In the genomic region with DNA sequence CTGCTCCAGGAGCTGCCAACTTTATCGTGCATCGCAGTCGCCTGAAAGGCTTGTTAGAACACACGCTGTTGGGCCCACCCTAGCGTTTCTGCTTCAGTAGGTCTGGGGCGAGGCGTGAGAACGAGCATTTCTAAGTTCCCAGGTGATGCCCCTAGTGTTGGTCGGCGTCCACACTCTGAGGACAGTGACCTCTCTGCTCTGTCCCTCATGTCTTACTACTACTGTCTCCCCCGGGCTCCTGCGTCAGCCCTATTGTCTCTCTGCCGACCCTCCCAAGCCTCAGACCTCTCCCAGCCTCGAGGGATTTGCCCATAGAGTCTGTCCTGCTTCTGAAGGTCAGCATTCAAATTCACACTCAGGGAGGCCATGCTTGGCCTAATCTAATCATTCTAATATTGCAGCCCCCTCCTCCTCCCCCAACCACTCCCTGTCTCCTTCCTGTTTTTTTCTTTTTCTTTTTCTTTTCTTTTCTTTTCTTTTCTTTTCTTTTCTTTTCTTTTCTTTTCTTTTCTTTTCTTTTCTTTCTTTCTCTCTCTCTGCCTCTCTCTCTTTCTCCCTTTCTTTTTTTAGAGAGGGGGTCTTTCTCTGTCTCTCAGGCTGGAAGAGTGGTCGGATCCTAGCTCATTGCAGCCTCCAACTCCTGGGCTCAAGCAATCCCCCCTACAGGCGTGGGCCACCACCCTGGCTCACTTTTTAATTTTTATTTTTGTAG, we compare ENCODE assay signal across 1 cellular context.
TF ChIP-seq lines count a peak whose summit lies in the region.

No MANE protein-coding gene starts in this region.

TF ChIP-seq in HepG2, 621 proteins besides CTCF, POLR2A, EP300 and RAD21 (continued from another document and continues in another):
- TF ChIP-seq, protein P1, sequence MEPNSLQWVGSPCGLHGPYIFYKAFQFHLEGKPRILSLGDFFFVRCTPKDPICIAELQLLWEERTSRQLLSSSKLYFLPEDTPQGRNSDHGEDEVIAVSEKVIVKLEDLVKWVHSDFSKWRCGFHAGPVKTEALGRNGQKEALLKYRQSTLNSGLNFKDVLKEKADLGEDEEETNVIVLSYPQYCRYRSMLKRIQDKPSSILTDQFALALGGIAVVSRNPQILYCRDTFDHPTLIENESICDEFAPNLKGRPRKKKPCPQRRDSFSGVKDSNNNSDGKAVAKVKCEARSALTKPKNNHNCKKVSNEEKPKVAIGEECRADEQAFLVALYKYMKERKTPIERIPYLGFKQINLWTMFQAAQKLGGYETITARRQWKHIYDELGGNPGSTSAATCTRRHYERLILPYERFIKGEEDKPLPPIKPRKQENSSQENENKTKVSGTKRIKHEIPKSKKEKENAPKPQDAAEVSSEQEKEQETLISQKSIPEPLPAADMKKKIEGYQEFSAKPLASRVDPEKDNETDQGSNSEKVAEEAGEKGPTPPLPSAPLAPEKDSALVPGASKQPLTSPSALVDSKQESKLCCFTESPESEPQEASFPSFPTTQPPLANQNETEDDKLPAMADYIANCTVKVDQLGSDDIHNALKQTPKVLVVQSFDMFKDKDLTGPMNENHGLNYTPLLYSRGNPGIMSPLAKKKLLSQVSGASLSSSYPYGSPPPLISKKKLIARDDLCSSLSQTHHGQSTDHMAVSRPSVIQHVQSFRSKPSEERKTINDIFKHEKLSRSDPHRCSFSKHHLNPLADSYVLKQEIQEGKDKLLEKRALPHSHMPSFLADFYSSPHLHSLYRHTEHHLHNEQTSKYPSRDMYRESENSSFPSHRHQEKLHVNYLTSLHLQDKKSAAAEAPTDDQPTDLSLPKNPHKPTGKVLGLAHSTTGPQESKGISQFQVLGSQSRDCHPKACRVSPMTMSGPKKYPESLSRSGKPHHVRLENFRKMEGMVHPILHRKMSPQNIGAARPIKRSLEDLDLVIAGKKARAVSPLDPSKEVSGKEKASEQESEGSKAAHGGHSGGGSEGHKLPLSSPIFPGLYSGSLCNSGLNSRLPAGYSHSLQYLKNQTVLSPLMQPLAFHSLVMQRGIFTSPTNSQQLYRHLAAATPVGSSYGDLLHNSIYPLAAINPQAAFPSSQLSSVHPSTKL (CRISPR knock-in tag; IDR thresholded peaks at IDR 0.05): peak; percentile 63
- TF ChIP-seq ELF4 (CRISPR knock-in tag; IDR thresholded peaks at IDR 0.05; ENCODE audit: borderline replicate concordance) (no peak), ZNF3 (CRISPR knock-in tag; IDR thresholded peaks at IDR 0.05) (no peak), PCBP2 (optimal IDR thresholded peaks at IDR 0.05; ENCODE audit: low read depth, low read length, poor library complexity, severe bottlenecking) (peak; percentile 73), ZNF205 (CRISPR knock-in tag; IDR thresholded peaks at IDR 0.05) (0 out of 2 replicates have a peak, but pooled peaks have one; percentile 39), ZFP62 (CRISPR knock-in tag; IDR thresholded peaks at IDR 0.05) (no peak), PAF1 (CRISPR knock-in tag; IDR thresholded peaks at IDR 0.05) (no peak), NFE2L2 (IDR thresholded peaks at IDR 0.05; ENCODE audit: low read length) (no peak), ZBTB7B (CRISPR knock-in tag; IDR thresholded peaks at IDR 0.05) (peak; percentile 25), ZNF530 (CRISPR knock-in tag; IDR thresholded peaks at IDR 0.05; ENCODE audit: low read depth) (no peak), TERF1 (CRISPR knock-in tag; IDR thresholded peaks at IDR 0.05) (no peak), MXD3 (CRISPR knock-in tag; IDR thresholded peaks at IDR 0.05) (no peak), ZNF75D (CRISPR knock-in tag; IDR thresholded peaks at IDR 0.05; ENCODE audit: borderline replicate concordance) (no peak), SNRNP70 (IDR thresholded peaks at IDR 0.05; ENCODE audit: low read depth, low read length) (no peak), ZNF552 (CRISPR knock-in tag; IDR thresholded peaks at IDR 0.05; ENCODE audit: borderline replicate concordance) (peak; percentile 6; the same call in 1 of the 2 replicates), YY1 (IDR thresholded peaks at IDR 0.05; ENCODE audit: insufficient read depth, insufficient replicate concordance, low read depth, low read length) (peak; percentile 69), ZNF432 (CRISPR knock-in tag; IDR thresholded peaks at IDR 0.05; ENCODE audit: borderline replicate concordance) (no peak), TMF1 (CRISPR knock-in tag; IDR thresholded peaks at IDR 0.05; ENCODE audit: low read depth) (no peak), CCDC6 (CRISPR knock-in tag; IDR thresholded peaks at IDR 0.05) (no peak), BCL6 (CRISPR knock-in tag; IDR thresholded peaks at IDR 0.05) (no peak; the same call in 1 of the 2 replicates), ZNF576 (CRISPR knock-in tag; IDR thresholded peaks at IDR 0.05) (no peak), RCOR2 (CRISPR knock-in tag; IDR thresholded peaks at IDR 0.05) (no peak), MATR3 (CRISPR knock-in tag; IDR thresholded peaks at IDR 0.05) (no peak), ZNF143 (CRISPR knock-in tag; IDR thresholded peaks at IDR 0.05) (peak; percentile 31; the same call in 1 of the 2 replicates), ZNF614 (CRISPR knock-in tag; IDR thresholded peaks at IDR 0.05; ENCODE audit: borderline replicate concordance) (0 out of 2 replicates have a peak, but pooled peaks have one; percentile 3), ATF1 (CRISPR knock-in tag; IDR thresholded peaks at IDR 0.05) (no peak), THAP9 (CRISPR knock-in tag; IDR thresholded peaks at IDR 0.05; ENCODE audit: borderline replicate concordance) (no peak; the same call in none of the 2 replicates), ZNF878 (CRISPR knock-in tag; IDR thresholded peaks at IDR 0.05) (peak; percentile 17; the same call in 1 of the 2 replicates), ZNF180 (CRISPR knock-in tag; IDR thresholded peaks at IDR 0.05; ENCODE audit: borderline replicate concordance, low read depth) (no peak), RNF2 (conservative IDR thresholded peaks at IDR 0.05; ENCODE audit: low read depth) (0 out of 2 replicates have a peak, but pooled peaks have one; percentile 4), GPBP1L1 (CRISPR knock-in tag; IDR thresholded peaks at IDR 0.05) (no peak), BCL3 (CRISPR knock-in tag; IDR thresholded peaks at IDR 0.05) (no peak)
- TF ChIP-seq, protein P2, sequence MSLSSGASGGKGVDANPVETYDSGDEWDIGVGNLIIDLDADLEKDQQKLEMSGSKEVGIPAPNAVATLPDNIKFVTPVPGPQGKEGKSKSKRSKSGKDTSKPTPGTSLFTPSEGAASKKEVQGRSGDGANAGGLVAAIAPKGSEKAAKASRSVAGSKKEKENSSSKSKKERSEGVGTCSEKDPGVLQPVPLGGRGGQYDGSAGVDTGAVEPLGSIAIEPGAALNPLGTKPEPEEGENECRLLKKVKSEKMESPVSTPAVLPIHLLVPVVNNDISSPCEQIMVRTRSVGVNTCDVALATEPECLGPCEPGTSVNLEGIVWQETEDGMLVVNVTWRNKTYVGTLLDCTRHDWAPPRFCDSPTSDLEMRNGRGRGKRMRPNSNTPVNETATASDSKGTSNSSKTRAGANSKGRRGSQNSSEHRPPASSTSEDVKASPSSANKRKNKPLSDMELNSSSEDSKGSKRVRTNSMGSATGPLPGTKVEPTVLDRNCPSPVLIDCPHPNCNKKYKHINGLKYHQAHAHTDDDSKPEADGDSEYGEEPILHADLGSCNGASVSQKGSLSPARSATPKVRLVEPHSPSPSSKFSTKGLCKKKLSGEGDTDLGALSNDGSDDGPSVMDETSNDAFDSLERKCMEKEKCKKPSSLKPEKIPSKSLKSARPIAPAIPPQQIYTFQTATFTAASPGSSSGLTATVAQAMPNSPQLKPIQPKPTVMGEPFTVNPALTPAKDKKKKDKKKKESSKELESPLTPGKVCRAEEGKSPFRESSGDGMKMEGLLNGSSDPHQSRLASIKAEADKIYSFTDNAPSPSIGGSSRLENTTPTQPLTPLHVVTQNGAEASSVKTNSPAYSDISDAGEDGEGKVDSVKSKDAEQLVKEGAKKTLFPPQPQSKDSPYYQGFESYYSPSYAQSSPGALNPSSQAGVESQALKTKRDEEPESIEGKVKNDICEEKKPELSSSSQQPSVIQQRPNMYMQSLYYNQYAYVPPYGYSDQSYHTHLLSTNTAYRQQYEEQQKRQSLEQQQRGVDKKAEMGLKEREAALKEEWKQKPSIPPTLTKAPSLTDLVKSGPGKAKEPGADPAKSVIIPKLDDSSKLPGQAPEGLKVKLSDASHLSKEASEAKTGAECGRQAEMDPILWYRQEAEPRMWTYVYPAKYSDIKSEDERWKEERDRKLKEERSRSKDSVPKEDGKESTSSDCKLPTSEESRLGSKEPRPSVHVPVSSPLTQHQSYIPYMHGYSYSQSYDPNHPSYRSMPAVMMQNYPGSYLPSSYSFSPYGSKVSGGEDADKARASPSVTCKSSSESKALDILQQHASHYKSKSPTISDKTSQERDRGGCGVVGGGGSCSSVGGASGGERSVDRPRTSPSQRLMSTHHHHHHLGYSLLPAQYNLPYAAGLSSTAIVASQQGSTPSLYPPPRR (CRISPR knock-in tag; IDR thresholded peaks at IDR 0.05; ENCODE audit: borderline replicate concordance): peak; percentile 72; the same call in 1 of the 2 replicates
- TF ChIP-seq, protein P3, sequence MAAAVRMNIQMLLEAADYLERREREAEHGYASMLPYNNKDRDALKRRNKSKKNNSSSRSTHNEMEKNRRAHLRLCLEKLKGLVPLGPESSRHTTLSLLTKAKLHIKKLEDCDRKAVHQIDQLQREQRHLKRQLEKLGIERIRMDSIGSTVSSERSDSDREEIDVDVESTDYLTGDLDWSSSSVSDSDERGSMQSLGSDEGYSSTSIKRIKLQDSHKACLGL (CRISPR knock-in tag; IDR thresholded peaks at IDR 0.05): no peak
- TF ChIP-seq, protein P4, sequence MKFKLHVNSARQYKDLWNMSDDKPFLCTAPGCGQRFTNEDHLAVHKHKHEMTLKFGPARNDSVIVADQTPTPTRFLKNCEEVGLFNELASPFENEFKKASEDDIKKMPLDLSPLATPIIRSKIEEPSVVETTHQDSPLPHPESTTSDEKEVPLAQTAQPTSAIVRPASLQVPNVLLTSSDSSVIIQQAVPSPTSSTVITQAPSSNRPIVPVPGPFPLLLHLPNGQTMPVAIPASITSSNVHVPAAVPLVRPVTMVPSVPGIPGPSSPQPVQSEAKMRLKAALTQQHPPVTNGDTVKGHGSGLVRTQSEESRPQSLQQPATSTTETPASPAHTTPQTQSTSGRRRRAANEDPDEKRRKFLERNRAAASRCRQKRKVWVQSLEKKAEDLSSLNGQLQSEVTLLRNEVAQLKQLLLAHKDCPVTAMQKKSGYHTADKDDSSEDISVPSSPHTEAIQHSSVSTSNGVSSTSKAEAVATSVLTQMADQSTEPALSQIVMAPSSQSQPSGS (CRISPR knock-in tag; IDR thresholded peaks at IDR 0.05): peak; percentile 9; the same call in 1 of the 2 replicates
- TF ChIP-seq, protein P5, sequence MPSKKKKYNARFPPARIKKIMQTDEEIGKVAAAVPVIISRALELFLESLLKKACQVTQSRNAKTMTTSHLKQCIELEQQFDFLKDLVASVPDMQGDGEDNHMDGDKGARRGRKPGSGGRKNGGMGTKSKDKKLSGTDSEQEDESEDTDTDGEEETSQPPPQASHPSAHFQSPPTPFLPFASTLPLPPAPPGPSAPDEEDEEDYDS (CRISPR knock-in tag; IDR thresholded peaks at IDR 0.05): peak; percentile 17; the same call in 1 of the 2 replicates
- TF ChIP-seq, protein P6, sequence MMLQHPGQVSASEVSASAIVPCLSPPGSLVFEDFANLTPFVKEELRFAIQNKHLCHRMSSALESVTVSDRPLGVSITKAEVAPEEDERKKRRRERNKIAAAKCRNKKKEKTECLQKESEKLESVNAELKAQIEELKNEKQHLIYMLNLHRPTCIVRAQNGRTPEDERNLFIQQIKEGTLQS (CRISPR knock-in tag; IDR thresholded peaks at IDR 0.05): no peak
